In genomic region chr7:55533050-55533728, GRCh38 we compare ENCODE assay signal across 8 cellular contexts. TPM values are rescaled to one million over a fixed set of nuclear protein-coding genes. Genes with fewer than 3 reads are reported as not detected.
DNase-seq lines count a peak whose midpoint lies in the region; ATAC-seq and TF ChIP-seq lines count a peak whose summit lies in the region.

No MANE protein-coding gene starts in this region.

- H3K18ac ChIP-seq in trophoblast cell (ENCODE audit: low read length) = no peak overlapping the region

- no peaks in the 10 kb centered on the region for H3K27me3 Mint-ChIP-seq in central memory CD8-positive, alpha-beta T cell

- no peak overlapping the region for H3K23ac ChIP-seq in trophoblast cell (ENCODE audit: low read length)

- no peaks in the 10 kb centered on the region for H3K79me1 ChIP-seq in trophoblast cell (ENCODE audit: low read length)

- H3K4me3 ChIP-seq in trophoblast cell (ENCODE audit: low read depth, low read length) = no peak overlapping the region

- H3K36me3 ChIP-seq in trophoblast cell (ENCODE audit: control insufficient read depth in 1 of 2, insufficient read depth in 2 of 2, low read length in 2 of 2) = no peaks in the 10 kb centered on the region

- H2AFZ ChIP-seq in trophoblast cell (ENCODE audit: insufficient read depth, low read length, poor library complexity) = no peak overlapping the region

- H3K27ac Mint-ChIP-seq in central memory CD8-positive, alpha-beta T cell (ENCODE audit: low read depth) = peak overlapping the region; percentile 90

- no peak overlapping the region for H3K4me2 ChIP-seq in trophoblast cell (ENCODE audit: low read length)

- in situ Hi-C loops in KBM-7 (cut with MboI; ENCODE audit: low pct_unique_long_range_greater_than_20kb, low sequenced_read_pairs) = no loop called here

- no peak overlapping the region for H2BK5ac ChIP-seq in trophoblast cell (ENCODE audit: low read depth, low read length, poor library complexity)

- H3K4ac ChIP-seq in trophoblast cell (ENCODE audit: low read depth, low read length) = no peak overlapping the region

- H2AK5ac ChIP-seq in trophoblast cell (ENCODE audit: low read length) = no peak overlapping the region

- H3K27ac ChIP-seq in VCaP = peak overlapping the region; percentile 43
- H3K27ac ChIP-seq in trophoblast cell (ENCODE audit: low read depth, low read length) = no peak overlapping the region

- ATAC-seq in GM21528 (IDR thresholded peaks at IDR 0.05; ENCODE audit: low FRiP score, unreplicated experiment) = peak; percentile 67
- peak; percentile 87 for ATAC-seq in central memory CD8-positive, alpha-beta T cell (replicated peaks; ENCODE audit: extremely low read depth, poor library complexity, severe bottlenecking)

- H2BK120ac ChIP-seq in trophoblast cell (ENCODE audit: insufficient read depth, low read length, poor library complexity) = no peak overlapping the region

- H3K4me1 Mint-ChIP-seq in central memory CD8-positive, alpha-beta T cell = peaks cover 85% of the 10 kb centered on the region

- H4K8ac ChIP-seq in trophoblast cell (ENCODE audit: low read depth, low read length) = no peak overlapping the region

- peaks cover 10% of the 10 kb centered on the region for H3K36me3 Mint-ChIP-seq in central memory CD8-positive, alpha-beta T cell (ENCODE audit: insufficient read depth)

- peaks cover 3 to 6% of the 10 kb centered on the region in 2 experiments for H3K4me1 ChIP-seq in trophoblast cell (ENCODE audit: control insufficient read depth in 1 of 2, insufficient read depth in 2 of 2, low read length in 2 of 2)

- H4K91ac ChIP-seq in trophoblast cell (ENCODE audit: low read depth, low read length) = no peak overlapping the region

- DNase-seq in Daoy (ENCODE audit: low read depth) (peak; percentile 86), KBM-7 (peak; percentile 85), trophoblast cell (peak; percentile 38 to 52), NCI-H345 (lab: John Stamatoyannopoulos, UW) (no peak), NCI-H187 treated with DMSO at 0.1 percent for 48 hours (lab: John Stamatoyannopoulos, UW) (no peak)
- peak; percentile 53 to 78 for DNase-seq in central memory CD8-positive, alpha-beta T cell (ENCODE audit: low spot score in 2 of 2)

- H2BK12ac ChIP-seq in trophoblast cell (ENCODE audit: low read length) = no peak overlapping the region

- H3K9me3 Mint-ChIP-seq in central memory CD8-positive, alpha-beta T cell = no peaks in the 10 kb centered on the region

- H3K14ac ChIP-seq in trophoblast cell (ENCODE audit: low read length) = no peak overlapping the region

- no peak for TF ChIP-seq CTCF in VCaP (conservative IDR thresholded peaks at IDR 0.05)

- H3K4me3 Mint-ChIP-seq in central memory CD8-positive, alpha-beta T cell = peak overlapping the region; percentile 63

- H3K9me3 ChIP-seq in trophoblast cell (ENCODE audit: insufficient read depth, low read depth, low read length) = no peaks in the 10 kb centered on the region

- no CpG with 5 or more reads among the region's 4 CpGs for WGBS in trophoblast cell (ENCODE audit: extremely low coverage, insufficient coverage, insufficient read length)

- no peaks in the 10 kb centered on the region for H3K27me3 ChIP-seq in trophoblast cell (ENCODE audit: insufficient read depth, low read length)

- no peak overlapping the region for H4K12ac ChIP-seq in trophoblast cell (ENCODE audit: low read depth, low read length)

- no peak overlapping the region for H3K9ac ChIP-seq in trophoblast cell (ENCODE audit: low read length)

- H3K79me2 ChIP-seq in trophoblast cell (ENCODE audit: control insufficient read depth, insufficient read depth, low read length, poor library complexity) = no peaks in the 10 kb centered on the region

RNA-seq across cellular contexts. Expression of gene VOPP1, which starts 39.1 kb away (rescaled TPM):
- total RNA-seq in Daoy (2014; rRNA removed; shearing (Covaris generic)) = 144 and 170 TPM in 2 replicates
- polyA plus RNA-seq in trophoblast cell (2013) = 17.6 and 18.5 TPM in 2 replicates

Comparison
In these comparisons a context has a peak if more than half of its experiments do, and no peak if none do; other contexts are left out.
1. DNase-seq: peak in Daoy (single experiment), KBM-7 (single experiment), central memory CD8-positive, alpha-beta T cell (2 of 2) and trophoblast cell (2 of 2); none in NCI-H345 (single experiment) and NCI-H187 treated with DMSO at 0.1 percent for 48 hours (single experiment).